ENCODE assay signal across 1 cellular context in genomic region chr2:176269319-176270099, GRCh38.
TF ChIP-seq lines count a peak whose summit lies in the region.

Gene MTX2, plus strand, starts transcription at chr2:176269442. Its CDS starts 188 bp downstream, at chr2:176269630.

TF ChIP-seq in HepG2, 621 proteins besides CTCF, POLR2A, EP300 and RAD21 (continued from another document and continues in another):
- peak; percentile 52; the same call in 1 of the 2 replicates for TF ChIP-seq TFE3 (CRISPR knock-in tag; IDR thresholded peaks at IDR 0.05)
- peak; percentile 69; the same call in 1 of the 2 replicates for TF ChIP-seq THYN1 (CRISPR knock-in tag; IDR thresholded peaks at IDR 0.05; ENCODE audit: borderline replicate concordance, low read depth)
- TF ChIP-seq IKZF1 (IDR thresholded peaks at IDR 0.05), result no peak
- TF ChIP-seq HCFC1 (IDR thresholded peaks at IDR 0.05; ENCODE audit: low read depth, low read length), result peak; percentile 26; the same call in 1 of the 2 replicates
- peak; percentile 63; the same call in 1 of the 2 replicates for TF ChIP-seq PPARG (CRISPR knock-in tag; conservative IDR thresholded peaks at IDR 0.05)
- TF ChIP-seq GMEB1 (CRISPR knock-in tag; IDR thresholded peaks at IDR 0.05; ENCODE audit: borderline replicate concordance), result peak; percentile 94
- TF ChIP-seq CEBPB (IDR thresholded peaks at IDR 0.05; ENCODE audit: borderline replicate concordance, low read depth, low read length), result no peak
- TF ChIP-seq REL (CRISPR knock-in tag; conservative IDR thresholded peaks at IDR 0.05), result peak; percentile 87; the same call in 1 of the 2 replicates
- TF ChIP-seq E2F2 (CRISPR knock-in tag; IDR thresholded peaks at IDR 0.05; ENCODE audit: borderline replicate concordance), result no peak; the same call in 1 of the 2 replicates
- peak; percentile 77; the same call in 1 of the 2 replicates for TF ChIP-seq ZBTB3 (CRISPR knock-in tag; IDR thresholded peaks at IDR 0.05; ENCODE audit: borderline replicate concordance, low read depth)
- TF ChIP-seq PHF20 (CRISPR knock-in tag; IDR thresholded peaks at IDR 0.05), result peak; percentile 96
- peak; percentile 72; the same call in 1 of the 2 replicates for TF ChIP-seq ZBTB10 (CRISPR knock-in tag; IDR thresholded peaks at IDR 0.05; ENCODE audit: borderline replicate concordance)
- no peak for TF ChIP-seq GTF3A (CRISPR knock-in tag; conservative IDR thresholded peaks at IDR 0.05)
- peak; percentile 44; the same call in 1 of the 2 replicates for TF ChIP-seq CREB1 (IDR thresholded peaks at IDR 0.05)
- peak; percentile 83 for TF ChIP-seq CREB1 (CRISPR knock-in tag; IDR thresholded peaks at IDR 0.05)
- TF ChIP-seq ZNF343 (CRISPR knock-in tag; IDR thresholded peaks at IDR 0.05), result peak; percentile 93; the same call in 1 of the 2 replicates
- peak; percentile 82 for TF ChIP-seq ETV6 (CRISPR knock-in tag; conservative IDR thresholded peaks at IDR 0.05)
- TF ChIP-seq CERS6 (CRISPR knock-in tag; IDR thresholded peaks at IDR 0.05), result no peak; the same call in 1 of the 2 replicates
- peak; percentile 89 for TF ChIP-seq ZBTB4 (CRISPR knock-in tag; IDR thresholded peaks at IDR 0.05; ENCODE audit: borderline replicate concordance)
- no peak for TF ChIP-seq NFRKB (IDR thresholded peaks at IDR 0.05)
- TF ChIP-seq ZNF460 (CRISPR knock-in tag; IDR thresholded peaks at IDR 0.05; ENCODE audit: borderline replicate concordance), result peak; percentile 47; the same call in 1 of the 2 replicates
- no peak for TF ChIP-seq MAFG (CRISPR knock-in tag; IDR thresholded peaks at IDR 0.05)
- TF ChIP-seq NR3C1 (CRISPR knock-in tag; IDR thresholded peaks at IDR 0.05), result no peak
- peak; percentile 56; the same call in 1 of the 2 replicates for TF ChIP-seq ZNF33A (CRISPR knock-in tag; IDR thresholded peaks at IDR 0.05; ENCODE audit: borderline replicate concordance)
- TF ChIP-seq PHF5A (CRISPR knock-in tag; IDR thresholded peaks at IDR 0.05; ENCODE audit: low read depth, unreplicated experiment), result peak; percentile 67
- peak; percentile 92 for TF ChIP-seq ISL2 (CRISPR knock-in tag; IDR thresholded peaks at IDR 0.05)
- TF ChIP-seq GPBP1L1 (CRISPR knock-in tag; IDR thresholded peaks at IDR 0.05), result no peak
- TF ChIP-seq MTF2 (CRISPR knock-in tag; IDR thresholded peaks at IDR 0.05; ENCODE audit: borderline replicate concordance), result peak; percentile 89; the same call in 1 of the 2 replicates
- TF ChIP-seq PAX8 (CRISPR knock-in tag; IDR thresholded peaks at IDR 0.05; ENCODE audit: borderline replicate concordance), result peak; percentile 87; the same call in 1 of the 2 replicates
- TF ChIP-seq PRDM15 (CRISPR knock-in tag; IDR thresholded peaks at IDR 0.05), result peak; percentile 76; the same call in 1 of the 2 replicates
- TF ChIP-seq FOXP4 (CRISPR knock-in tag; IDR thresholded peaks at IDR 0.05), result no peak; the same call in 1 of the 2 replicates
- no peak for TF ChIP-seq TBL1XR1 (IDR thresholded peaks at IDR 0.05; ENCODE audit: borderline replicate concordance, low read length, partially characterized antibody)
- TF ChIP-seq ZNF660 (CRISPR knock-in tag; IDR thresholded peaks at IDR 0.05; ENCODE audit: borderline replicate concordance, low read depth), result no peak
- peak; percentile 92; the same call in 1 of the 2 replicates for TF ChIP-seq ZNF354B (CRISPR knock-in tag; IDR thresholded peaks at IDR 0.05)
- no peak for TF ChIP-seq TEAD3 (CRISPR knock-in tag; optimal IDR thresholded peaks at IDR 0.05; ENCODE audit: borderline replicate concordance)
- 0 out of 2 replicates have a peak, but pooled peaks have one; percentile 80 for TF ChIP-seq ZNF841 (CRISPR knock-in tag; IDR thresholded peaks at IDR 0.05; ENCODE audit: borderline replicate concordance)
- TF ChIP-seq AHR (CRISPR knock-in tag; IDR thresholded peaks at IDR 0.05), result peak; percentile 96
- 0 out of 2 replicates have a peak, but pooled peaks have one; percentile 23 for TF ChIP-seq MLLT10 (CRISPR knock-in tag; IDR thresholded peaks at IDR 0.05)
- TF ChIP-seq ZNF317 (CRISPR knock-in tag; IDR thresholded peaks at IDR 0.05), result peak; percentile 90
- no peak for TF ChIP-seq NONO (IDR thresholded peaks at IDR 0.05)
- TF ChIP-seq NONO (CRISPR knock-in tag; conservative IDR thresholded peaks at IDR 0.05), result peak; percentile 99
- peak; percentile 95 for TF ChIP-seq YEATS2 (CRISPR knock-in tag; IDR thresholded peaks at IDR 0.05; ENCODE audit: borderline replicate concordance)
- peak; percentile 63 for TF ChIP-seq ZNF670 (CRISPR knock-in tag; IDR thresholded peaks at IDR 0.05; ENCODE audit: borderline replicate concordance)
- TF ChIP-seq ZNF24 (IDR thresholded peaks at IDR 0.05), result no peak
